ENCODE assay signal across 9 cellular contexts in the genomic region with DNA sequence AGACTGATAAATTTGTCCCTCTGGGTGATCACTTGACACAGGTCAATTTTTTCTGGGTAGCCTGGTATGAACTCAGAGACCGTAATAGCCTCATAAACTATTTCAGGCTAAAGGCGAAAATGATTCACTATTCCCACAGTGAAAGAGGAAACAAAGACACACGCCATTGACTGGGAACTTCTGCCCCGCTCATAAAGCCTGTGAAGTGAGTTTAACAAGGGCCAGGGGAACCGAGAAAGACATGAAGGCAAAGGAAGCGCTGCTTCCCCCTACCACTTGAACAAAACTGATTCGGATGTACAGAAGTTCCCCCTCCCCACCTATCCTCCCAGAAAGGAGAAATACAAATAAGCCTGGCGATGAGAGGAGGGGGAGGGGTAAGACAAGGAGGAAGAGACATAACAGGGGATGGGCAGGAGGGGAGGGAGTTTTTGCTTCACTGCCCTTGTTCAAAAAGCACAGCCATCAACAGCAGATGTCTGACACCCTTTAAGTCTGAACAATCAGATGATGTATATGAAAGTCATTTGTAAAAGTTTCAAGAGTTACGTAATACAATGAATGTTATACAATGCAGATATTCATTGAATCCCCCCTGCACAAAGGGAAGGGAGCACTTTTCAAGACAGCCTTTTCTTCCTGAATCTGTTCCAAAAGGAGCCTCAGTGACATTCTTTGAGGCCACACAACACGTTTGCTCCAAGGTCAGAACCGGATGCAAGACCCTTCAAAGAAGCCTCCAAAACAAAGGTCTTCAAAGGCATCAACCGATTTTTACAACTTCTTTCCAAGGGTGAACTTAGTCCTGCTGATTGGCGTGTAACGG. TPM values are rescaled to one million over a fixed set of nuclear protein-coding genes. Genes with fewer than 3 reads are reported as not detected.
DNase-seq lines count a peak whose midpoint lies in the region; ATAC-seq and TF ChIP-seq lines count a peak whose summit lies in the region.
"Had no signal": no experiment of that assay in that cellular context is flagged by ENCODE, and none has a peak within 500 bp of the region (broad histone marks: within the 10 kb centered on the region; RNA-seq: fewer than 3 reads in every experiment).

No MANE protein-coding gene starts in this region.

- H3K36me3 ChIP-seq in upper lobe of left lung, result no peaks in the 10 kb centered on the region

- peak overlapping the region in 3 of 4 donors; percentile 32 to 49 (median 48) for H3K4me3 ChIP-seq in upper lobe of left lung

- DNase-seq in T-helper 2 cell treated with Interferon-gamma antibody and Interleukin-4, amounts not matched to agents 5 μg/mL and 100 μg/mL, for 36 hours (ENCODE audit: low spot score), result no peak
- DNase-seq in T-helper 2 cell (no peak), HCEC 1CT (peak; percentile 42), M059J (ENCODE audit: low read depth) (peak; percentile 87), memory B cell (ENCODE audit: low spot score in 2 of 2) (peak; percentile 31 to 39), upper lobe of left lung (no peak), epidermal melanocyte (ENCODE audit: insufficient read length, low spot score) (no peak)

- no peaks in the 10 kb centered on the region for H3K9me3 Mint-ChIP-seq in T-helper 2 cell treated with Interferon-gamma antibody and Interleukin-4, amounts not matched to agents 5 μg/mL and 100 μg/mL, for 36 hours
- H3K9me3 Mint-ChIP-seq in dendritic cell treated with granulocyte-macrophage colony-stimulating factor and Interleukin-4, amounts not matched to agents 40 ng/mL and 50 ng/mL, for 4 days, result no peaks in the 10 kb centered on the region
- no peaks in the 10 kb centered on the region for H3K9me3 Mint-ChIP-seq in memory B cell

- 23 to 26% methylated on average over 14 of the region's 14 CpGs for WGBS in upper lobe of left lung, 2 donors

- no peak for TF ChIP-seq EP300 in upper lobe of left lung (IDR thresholded peaks at IDR 0.05)

- intact Hi-C loops in dendritic cell treated with granulocyte-macrophage colony-stimulating factor and Interleukin-4, amounts not matched to agents 40 ng/mL and 50 ng/mL, for 4 days (cut with micrococcal nuclease), result loop anchor here (5.0 to 10.0 kb wide), 2 partner anchors 47 to 130 kb away; partner anchors contain the start of gene CROT

- TF ChIP-seq CTCF in upper lobe of left lung (IDR thresholded peaks at IDR 0.05), result no peak

- no peak overlapping the region for H3K27ac Mint-ChIP-seq in T-helper 2 cell treated with Interferon-gamma antibody and Interleukin-4, amounts not matched to agents 5 μg/mL and 100 μg/mL, for 36 hours
- peak overlapping the region; percentile 69 for H3K27ac Mint-ChIP-seq in dendritic cell treated with granulocyte-macrophage colony-stimulating factor and Interleukin-4, amounts not matched to agents 40 ng/mL and 50 ng/mL, for 4 days
- peak overlapping the region; percentile 94 for H3K27ac Mint-ChIP-seq in memory B cell

- H3K27me3 Mint-ChIP-seq in T-helper 2 cell treated with Interferon-gamma antibody and Interleukin-4, amounts not matched to agents 5 μg/mL and 100 μg/mL, for 36 hours (ENCODE audit: low read depth), result peaks cover 39% of the 10 kb centered on the region
- peaks cover 15% of the 10 kb centered on the region for H3K27me3 Mint-ChIP-seq in dendritic cell treated with granulocyte-macrophage colony-stimulating factor and Interleukin-4, amounts not matched to agents 40 ng/mL and 50 ng/mL, for 4 days
- H3K27me3 Mint-ChIP-seq in memory B cell, result no peaks in the 10 kb centered on the region

- ATAC-seq in memory B cell (ENCODE audit: low read depth), result peak; percentile 63
- peak in 1 of 2 donors; percentile 68 for ATAC-seq in upper lobe of left lung (ENCODE audit: low FRiP score in 2 of 2)

- no peak overlapping the region for H3K27ac ChIP-seq in upper lobe of left lung
- H3K27ac ChIP-seq: epithelial cell of prostate had no signal

- TF ChIP-seq POLR2A in upper lobe of left lung (IDR thresholded peaks at IDR 0.05), result no peak

- H3K4me3 Mint-ChIP-seq in T-helper 2 cell treated with Interferon-gamma antibody and Interleukin-4, amounts not matched to agents 5 μg/mL and 100 μg/mL, for 36 hours, result peak overlapping the region; percentile 15
- peak overlapping the region; percentile 66 for H3K4me3 Mint-ChIP-seq in dendritic cell treated with granulocyte-macrophage colony-stimulating factor and Interleukin-4, amounts not matched to agents 40 ng/mL and 50 ng/mL, for 4 days
- H3K4me3 Mint-ChIP-seq in memory B cell, result peak overlapping the region; percentile 85

- no peaks in the 10 kb centered on the region for H3K36me3 Mint-ChIP-seq in T-helper 2 cell treated with Interferon-gamma antibody and Interleukin-4, amounts not matched to agents 5 μg/mL and 100 μg/mL, for 36 hours (ENCODE audit: low read depth)
- no peaks in the 10 kb centered on the region for H3K36me3 Mint-ChIP-seq in dendritic cell treated with granulocyte-macrophage colony-stimulating factor and Interleukin-4, amounts not matched to agents 40 ng/mL and 50 ng/mL, for 4 days (ENCODE audit: low read depth)
- H3K36me3 Mint-ChIP-seq in memory B cell, result peaks cover 6% of the 10 kb centered on the region

- no peaks in the 10 kb centered on the region for H3K9me3 ChIP-seq in upper lobe of left lung

- peaks cover 6 to 18% (median 9%) of the 10 kb centered on the region in 4 donors for H3K4me1 ChIP-seq in upper lobe of left lung

- H3K27me3 ChIP-seq in upper lobe of left lung, result peaks cover 0 to 11% (median 3%) of the 10 kb centered on the region in 4 donors

- H3K4me1 Mint-ChIP-seq in T-helper 2 cell treated with Interferon-gamma antibody and Interleukin-4, amounts not matched to agents 5 μg/mL and 100 μg/mL, for 36 hours (ENCODE audit: low read depth), result peaks cover 3% of the 10 kb centered on the region
- H3K4me1 Mint-ChIP-seq in dendritic cell treated with granulocyte-macrophage colony-stimulating factor and Interleukin-4, amounts not matched to agents 40 ng/mL and 50 ng/mL, for 4 days (ENCODE audit: low read depth), result peaks cover 25% of the 10 kb centered on the region
- peaks cover 27% of the 10 kb centered on the region for H3K4me1 Mint-ChIP-seq in memory B cell

RNA-seq across cellular contexts. Expression of gene ABCB4, which starts 0.7 kb away (rescaled TPM):
- total RNA-seq in M059J (2014; rRNA removed; shearing (Covaris generic)), result 3.8 and 4.6 TPM in 2 replicates
- total RNA-seq in upper lobe of left lung, result under 1 TPM in 3 of 6 donors, not detected in 3; 0.06 to 0.47 (median 0.15) TPM

Comparison
In these comparisons a context has a peak if more than half of its experiments do, and no peak if none do; other contexts are left out.
1. DNase-seq: peak in HCEC 1CT (single experiment), M059J (single experiment) and memory B cell (2 of 2); none in T-helper 2 cell treated with Interferon-gamma antibody and Interleukin-4, amounts not matched to agents 5 μg/mL and 100 μg/mL, for 36 hours (single experiment), T-helper 2 cell (0 of 5), upper lobe of left lung (0 of 2) and epidermal melanocyte (single experiment).
2. H3K4me3 Mint-ChIP-seq: peak in every context shown above with its lines; median percentile 85 in memory B cell; 66 in dendritic cell treated with granulocyte-macrophage colony-stimulating factor and Interleukin-4, amounts not matched to agents 40 ng/mL and 50 ng/mL, for 4 days; 15 in T-helper 2 cell treated with Interferon-gamma antibody and Interleukin-4, amounts not matched to agents 5 μg/mL and 100 μg/mL, for 36 hours.